Comparison of ENCODE assay signal across 12 cellular contexts in genomic region chr2:70091816-70092215, GRCh38. TPM values are rescaled to one million over a fixed set of nuclear protein-coding genes. Genes with fewer than 3 reads are reported as not detected.
DNase-seq lines count a peak whose midpoint lies in the region; ATAC-seq and TF ChIP-seq lines count a peak whose summit lies in the region.
"Had no signal": no experiment of that assay in that cellular context is flagged by ENCODE, and none has a peak within 500 bp of the region (broad histone marks: within the 10 kb centered on the region; RNA-seq: fewer than 3 reads in every experiment).

No MANE protein-coding gene starts in this region.

- H3K27me3 ChIP-seq in DOHH2 (ENCODE audit: control insufficient read depth, low read length), result no peaks in the 10 kb centered on the region
- H3K27me3 ChIP-seq in OCI-LY1 (ENCODE audit: insufficient read depth, low read length), result no peaks in the 10 kb centered on the region
- no peaks in the 10 kb centered on the region for H3K27me3 ChIP-seq in adrenal gland
- no peaks in the 10 kb centered on the region for H3K27me3 ChIP-seq in psoas muscle (ENCODE audit: insufficient read depth in 3 of 3, low read length in 2 of 3)

- TF ChIP-seq POLR2A in adrenal gland (IDR thresholded peaks at IDR 0.05), result no peak

- intact Hi-C loops in adrenal gland (cut with DNase I), result no loop called here
- intact Hi-C loops in psoas muscle (cut with DNase I), result no loop called here

- H3K27ac ChIP-seq in DOHH2 (ENCODE audit: low read depth, low read length), result peak overlapping the region; percentile 88
- H3K27ac ChIP-seq in OCI-LY1 (ENCODE audit: low read depth, low read length, poor library complexity, severe bottlenecking), result peak overlapping the region; percentile 100
- peak overlapping the region in 3 of 5 donors; percentile 2 to 18 (median 9) for H3K27ac ChIP-seq in adrenal gland
- H3K27ac ChIP-seq in psoas muscle, result peak overlapping the region; percentile 100

- H3K4me2 ChIP-seq in DOHH2 (ENCODE audit: low read length) (peak overlapping the region; percentile 12; the same call in 1 of the 2 replicates), OCI-LY1 (ENCODE audit: low read length) (no peak overlapping the region)

- no peak overlapping the region for H2AFZ ChIP-seq in OCI-LY1 (ENCODE audit: low read length)

- H3K9ac ChIP-seq in OCI-LY1 (ENCODE audit: low read length), result no peak overlapping the region

- peaks cover 55% of the 10 kb centered on the region for H3F3A ChIP-seq in DOHH2 (ENCODE audit: control insufficient read depth, insufficient read depth)
- H3F3A ChIP-seq in OCI-LY1 (ENCODE audit: insufficient read depth, low read length), result peaks cover 14% of the 10 kb centered on the region; the same call in 1 of the 2 replicates

- WGBS in adrenal gland, 4 donors, result 83 to 88% (median 85%) methylated on average over 7 of the region's 7 CpGs
- WGBS in psoas muscle, 3 donors, result 84 to 94% (median 89%) methylated on average over 7 of the region's 7 CpGs

- peaks cover 32% of the 10 kb centered on the region for H3K79me2 ChIP-seq in DOHH2 (ENCODE audit: control insufficient read depth, low read length)
- peaks cover 19% of the 10 kb centered on the region for H3K79me2 ChIP-seq in OCI-LY1 (ENCODE audit: insufficient read depth, low read length)

- H3K9me2 ChIP-seq in DOHH2 (replicated peaks; ENCODE audit: control insufficient read depth, low read length), result no peaks in the 10 kb centered on the region
- no peaks in the 10 kb centered on the region for H3K9me2 ChIP-seq in OCI-LY1 (ENCODE audit: low read depth, low read length)

- H3K9me3 ChIP-seq in DOHH2 (ENCODE audit: control insufficient read depth, insufficient read depth, low read length) (no peaks in the 10 kb centered on the region), OCI-LY1 (ENCODE audit: low read length) (no peaks in the 10 kb centered on the region), adrenal gland (replicated peaks in 1 of 3) (no peaks in the 10 kb centered on the region), psoas muscle (no peaks in the 10 kb centered on the region)

- H4K20me1 ChIP-seq in DOHH2 (ENCODE audit: control insufficient read depth, insufficient read depth, low read depth, low read length), result no peaks in the 10 kb centered on the region
- no peaks in the 10 kb centered on the region for H4K20me1 ChIP-seq in OCI-LY1 (ENCODE audit: insufficient read depth, low read length)

- ATAC-seq in psoas muscle, result no peak
- ATAC-seq: left ventricle myocardium superior had no signal

- H3K36me3 ChIP-seq in DOHH2 (ENCODE audit: control insufficient read depth, low read length) (peaks cover 31% of the 10 kb centered on the region), OCI-LY1 (ENCODE audit: insufficient read depth, low read length) (peaks cover 25% of the 10 kb centered on the region), adrenal gland (replicated peaks in 1 of 2) (no peaks in the 10 kb centered on the region), psoas muscle (ENCODE audit: insufficient read depth in 1 of 2, low read depth in 1 of 2) (peaks cover 0 to 3% of the 10 kb centered on the region in 2 donors)

- H3K4me3 ChIP-seq in DOHH2 (ENCODE audit: low read length) (no peak overlapping the region), OCI-LY1 (ENCODE audit: low read depth, low read length, poor library complexity, severe bottlenecking) (no peak overlapping the region), adrenal gland (no peak overlapping the region), psoas muscle (no peak overlapping the region)

- TF ChIP-seq CTCF in DOHH2 (IDR thresholded peaks at IDR 0.05; ENCODE audit: low read depth, low read length, poor library complexity, severe bottlenecking), result no peak
- TF ChIP-seq CTCF in OCI-LY1 (IDR thresholded peaks at IDR 0.05; ENCODE audit: low read length), result no peak
- TF ChIP-seq CTCF in adrenal gland (IDR thresholded peaks at IDR 0.05), result no peak
- TF ChIP-seq CTCF in psoas muscle (IDR thresholded peaks at IDR 0.05), result no peak

- DNase-seq in adrenal gland (no peak), psoas muscle (no peak), SW 1271 (lab: John Stamatoyannopoulos, UW) (no peak), DMS114 treated with DMSO at 0.1 percent for 48 hours (lab: John Stamatoyannopoulos, UW; ENCODE audit: unreplicated experiment) (no peak), amygdala (lab: John Stamatoyannopoulos, UW) (no peak)
- DNase-seq: activated CD4-positive, alpha-beta T cell treated with anti-CD3 and anti-CD28 coated beads for 4 hours; left ventricle myocardium superior; NCI-H1417 treated with DMSO at 0.1 percent for 48 hours; SHP77; stimulated activated CD4-positive, alpha-beta T cell treated with anti-CD3 and anti-CD28 coated beads, Interleukin-4, amount 100 ng/mL, for 1 hour had no signal

- H3K4me1 ChIP-seq in DOHH2 (ENCODE audit: control insufficient read depth, low read length) (peaks cover 60% of the 10 kb centered on the region), OCI-LY1 (ENCODE audit: insufficient read depth, low read length, severe bottlenecking) (peaks cover 48% of the 10 kb centered on the region), adrenal gland (replicated peaks in 1 of 2) (peaks cover 15 to 27% of the 10 kb centered on the region in 2 donors), psoas muscle (peaks cover 13% of the 10 kb centered on the region)

RNA-seq across cellular contexts. Expression of gene PCBP1, which starts 4.5 kb away (rescaled TPM):
- total RNA-seq in adrenal gland (100 to 1,000 TPM; 142 to 511 (median 317) TPM), psoas muscle (100 to 1,000 TPM; 423 to 683 (median 522) TPM)
- polyA plus RNA-seq in adrenal gland (100 to 1,000 TPM; 269 to 405 (median 350) TPM), psoas muscle (100 to 1,000 TPM; 522 to 746 (median 549) TPM)

Comparison
In these comparisons a context has a peak if more than half of its experiments do, and no peak if none do; other contexts are left out.
1. H3K27ac ChIP-seq: peak in every context shown above with its lines; median percentile 100 in OCI-LY1; 100 in psoas muscle; 88 in DOHH2; 9 in adrenal gland.